8 cellular contexts compared by ENCODE assay signal in genomic region chr16:21277927-21278706, GRCh38. TPM values are rescaled to one million over a fixed set of nuclear protein-coding genes. Genes with fewer than 3 reads are reported as not detected.
DNase-seq lines count a peak whose midpoint lies in the region; ATAC-seq and TF ChIP-seq lines count a peak whose summit lies in the region.

Gene CRYM (minus strand): TSS chr16:21278290. CDS start chr16:21278251, 39 bp downstream.

- H3K27ac ChIP-seq in thoracic aorta: no peak within 1 kb of the TSS

- no peaks in the 10 kb centered on the region for H3K27me3 ChIP-seq in thoracic aorta (replicated peaks; ENCODE audit: insufficient read depth)

- peak within 1 kb of the TSS; percentile 93 for H3K4me3 ChIP-seq in epithelial cell of proximal tubule (ENCODE audit: low read depth, low read length)
- H3K4me3 ChIP-seq in thoracic aorta: peak within 1 kb of the TSS; percentile 75

- H3K9me3 Mint-ChIP-seq in CD14-positive monocyte: peaks cover 1 to 9% (median 8%) of the 10 kb centered on the region in 7 donors

- no peaks in the 10 kb centered on the region for H3K36me3 ChIP-seq in thoracic aorta

- no peak for DNase-seq in CD14-positive monocyte (ENCODE audit: low spot score)
- DNase-seq in NCI-H1694 (lab: John Stamatoyannopoulos, UW): peak; percentile 25
- DNase-seq in activated CD4-positive, alpha-beta T cell treated with anti-CD3 and anti-CD28 coated beads, Interleukin-2, amount 50 U/mL, for 24 hours (ENCODE audit: low read depth in 1 of 2, low spot score in 1 of 2): peak; percentile 8 to 14
- no peak for DNase-seq in epithelial cell of proximal tubule (ENCODE audit: low read depth)
- DNase-seq in myocyte (ENCODE audit: low read depth): peak; percentile 46
- no peak for DNase-seq in thoracic aorta (ENCODE audit: low spot score)

- peak within 1 kb of the TSS; percentile 52 to 81 for H3K4me3 Mint-ChIP-seq in CD14-positive monocyte

- TF ChIP-seq CTCF in CD14-positive monocyte (IDR thresholded peaks at IDR 0.05) (peak; percentile 72), epithelial cell of proximal tubule (conservative IDR thresholded peaks at IDR 0.05; ENCODE audit: low read depth, low read length) (peak; percentile 81), thoracic aorta (IDR thresholded peaks at IDR 0.05) (peak; percentile 83)

- no peaks in the 10 kb centered on the region for H3K9me3 ChIP-seq in thoracic aorta

- peak; percentile 68 for ATAC-seq in GM19463 (IDR thresholded peaks at IDR 0.05; ENCODE audit: unreplicated experiment)
- peak; percentile 55 for ATAC-seq in thoracic aorta (ENCODE audit: insufficient number of reproducible peaks, low FRiP score, low read depth)
- no peak for ATAC-seq in GM21825 (IDR thresholded peaks at IDR 0.05; ENCODE audit: unreplicated experiment)

- H3K4me1 ChIP-seq in thoracic aorta (ENCODE audit: control insufficient read depth in 1 of 2, low read depth in 2 of 2): peaks cover 3 to 5% of the 10 kb centered on the region in 2 donors

- peaks cover 7% of the 10 kb centered on the region for H3K4me1 Mint-ChIP-seq in CD14-positive monocyte

- intact Hi-C loops in CD14-positive monocyte (cut with micrococcal nuclease): no loop called here

- no peak within 1 kb of the TSS for H3K27ac Mint-ChIP-seq in CD14-positive monocyte

- peaks cover 53 to 68% (median 58%) of the 10 kb centered on the region in 3 donors for H3K27me3 Mint-ChIP-seq in CD14-positive monocyte (ENCODE audit: low read depth in 3 of 3)

- peaks cover 0 to 4% of the 10 kb centered on the region in 2 donors for H3K36me3 Mint-ChIP-seq in CD14-positive monocyte

RNA-seq across cellular contexts. Expression of gene CRYM, which starts in this region (rescaled TPM):
- polyA plus RNA-seq in CD14-positive monocyte: not detected
- total RNA-seq in epithelial cell of proximal tubule (0.14 and 17.0 TPM in 2 replicates), myocyte (0.73 TPM in 1 of 2 replicates, not detected in the other), thoracic aorta (not detected)
- 0.81 TPM for polyA plus RNA-seq in myocyte (2012)

Comparison
In these comparisons a context has a peak if more than half of its experiments do, and no peak if none do; other contexts are left out.
1. Peak in DNase-seq in myocyte; RNA of the gene not detected or under 1 TPM.
2. Peak in ATAC-seq and H3K4me3 ChIP-seq in thoracic aorta; RNA of the gene not detected or under 1 TPM.
3. DNase-seq: peak in NCI-H1694 (single experiment) and activated CD4-positive, alpha-beta T cell treated with anti-CD3 and anti-CD28 coated beads, Interleukin-2, amount 50 U/mL, for 24 hours (2 of 2); none in CD14-positive monocyte (single experiment), epithelial cell of proximal tubule (single experiment) and thoracic aorta (single experiment).
4. Peak in every context shown above with its lines, with median percentiles within 50 percentile points of each other: CTCF ChIP-seq.